22 cellular contexts compared by ENCODE assay signal in the genomic region with DNA sequence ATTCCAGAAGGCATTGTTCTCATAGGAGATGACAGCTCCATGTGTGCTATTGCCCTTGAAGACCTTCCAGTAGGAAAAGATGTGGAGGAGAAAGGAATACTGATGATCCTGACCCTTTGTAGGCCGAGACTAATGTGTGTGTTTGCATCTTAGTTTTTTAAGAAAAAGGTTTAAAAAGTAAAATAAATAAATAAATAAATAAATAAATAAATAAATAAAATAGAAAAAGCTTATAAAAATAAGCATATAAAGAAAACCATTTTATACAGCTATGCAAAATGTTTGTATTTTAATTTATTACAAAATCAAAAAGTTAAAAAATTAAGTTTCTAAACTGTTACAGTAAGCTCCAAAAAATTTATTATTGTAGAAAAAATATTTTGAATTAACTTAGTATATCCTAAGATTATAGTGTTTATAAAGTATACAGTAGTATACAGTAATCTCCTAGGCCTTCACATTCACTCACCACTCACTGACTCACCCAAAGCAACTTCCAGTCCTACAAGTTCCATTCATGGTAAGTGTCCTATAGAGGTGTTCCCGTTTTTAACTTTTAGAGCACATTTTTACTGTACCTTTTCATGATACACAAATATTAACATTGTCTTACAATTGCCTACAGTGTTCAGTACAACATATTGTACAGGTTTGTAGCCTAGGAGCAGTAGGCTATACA.
DNase-seq lines count a peak whose midpoint lies in the region; ATAC-seq and FAIRE-seq lines count a peak whose summit lies in the region.
"Had no signal": no experiment of that assay in that cellular context is flagged by ENCODE, and none has a peak within 500 bp of the region (broad histone marks: within the 10 kb centered on the region; RNA-seq: fewer than 3 reads in every experiment).

No MANE protein-coding gene starts in this region.

- H3K18ac ChIP-seq in trophoblast cell (ENCODE audit: low read length) = no peak overlapping the region

- H3K14ac ChIP-seq in trophoblast cell (ENCODE audit: low read length) = no peak overlapping the region

- FAIRE-seq in TTC549 (lab: Jason Lieb, UNC) = peak; percentile 58
- FAIRE-seq: HepG2, K562 had no signal

- no peak overlapping the region for H2BK12ac ChIP-seq in trophoblast cell (ENCODE audit: low read length)

- H3K9me2 ChIP-seq in GM23248 (ENCODE audit: insufficient read depth) = no peaks in the 10 kb centered on the region; the same call in 1 of the 2 replicates

- H3K36me3 ChIP-seq in GM23248 (ENCODE audit: low read depth) (no peaks in the 10 kb centered on the region), trophoblast cell (ENCODE audit: control insufficient read depth in 1 of 2, insufficient read depth in 2 of 2, low read length in 2 of 2) (peaks cover 0 to 2% of the 10 kb centered on the region in 2 experiments)
- H3K36me3 ChIP-seq: BE2C had no signal

- H3K4me3 ChIP-seq in GM23248 = no peak overlapping the region
- no peak overlapping the region for H3K4me3 ChIP-seq in trophoblast cell (ENCODE audit: low read depth, low read length)
- H3K4me3 ChIP-seq: K562 had no signal

- no peak overlapping the region for H4K8ac ChIP-seq in trophoblast cell (ENCODE audit: low read depth, low read length)

- H3K4me1 ChIP-seq in GM23248 (ENCODE audit: insufficient read depth) = peaks cover 7% of the 10 kb centered on the region
- no peaks in the 10 kb centered on the region for H3K4me1 ChIP-seq in trophoblast cell (ENCODE audit: control insufficient read depth in 1 of 2, insufficient read depth in 2 of 2, low read length in 2 of 2)
- H3K4me1 ChIP-seq: BE2C had no signal

- no peak overlapping the region for H3K23ac ChIP-seq in trophoblast cell (ENCODE audit: low read length)

- H4K12ac ChIP-seq in trophoblast cell (ENCODE audit: low read depth, low read length) = no peak overlapping the region

- H3K27me3 ChIP-seq in GM23248 (replicated peaks; ENCODE audit: insufficient read depth) (no peaks in the 10 kb centered on the region), trophoblast cell (ENCODE audit: insufficient read depth, low read length) (no peaks in the 10 kb centered on the region)
- H3K27me3 ChIP-seq: BE2C had no signal

- no peak overlapping the region for H2BK5ac ChIP-seq in trophoblast cell (ENCODE audit: low read depth, low read length, poor library complexity)

- ATAC-seq in esophagus mucosa (peak; percentile 10), HG03432 (IDR thresholded peaks at IDR 0.05; ENCODE audit: unreplicated experiment) (no peak)
- ATAC-seq: HepG2, K562, Panc1 had no signal

- H3K9me3 ChIP-seq in GM23248 (ENCODE audit: low read depth) = no peaks in the 10 kb centered on the region
- H3K9me3 ChIP-seq in trophoblast cell (ENCODE audit: insufficient read depth, low read depth, low read length) = peaks cover 6% of the 10 kb centered on the region
- H3K9me3 ChIP-seq: BE2C had no signal

- no peak overlapping the region for H2AK5ac ChIP-seq in trophoblast cell (ENCODE audit: low read length)

- no peak overlapping the region for H2BK120ac ChIP-seq in trophoblast cell (ENCODE audit: insufficient read depth, low read length, poor library complexity)

- H3K79me2 ChIP-seq in GM23248 (ENCODE audit: insufficient read depth) (no peaks in the 10 kb centered on the region), trophoblast cell (ENCODE audit: control insufficient read depth, insufficient read depth, low read length, poor library complexity) (no peaks in the 10 kb centered on the region)

- no peak overlapping the region for H4K91ac ChIP-seq in trophoblast cell (ENCODE audit: low read depth, low read length)

- no peaks in the 10 kb centered on the region for H3F3A ChIP-seq in GM23248 (ENCODE audit: insufficient read depth)

- H3K79me1 ChIP-seq in trophoblast cell (ENCODE audit: low read length) = no peaks in the 10 kb centered on the region

- no peak overlapping the region for H3K4ac ChIP-seq in trophoblast cell (ENCODE audit: low read depth, low read length)

- 94 to 96% methylated on average over 2 of the region's 2 CpGs for WGBS in GM23248 (ENCODE audit: low coverage in 1 of 2, low lambda C conversion rate in 2 of 2, missing lambda C conversion rate in 2 of 2), 2 experiments
- WGBS in trophoblast cell (ENCODE audit: extremely low coverage, insufficient coverage, insufficient read length) = no CpG with 5 or more reads among the region's 2 CpGs

- H4K20me1 ChIP-seq in GM23248 (ENCODE audit: insufficient read depth) = no peaks in the 10 kb centered on the region

- no peak overlapping the region for H3K4me2 ChIP-seq in GM23248 (ENCODE audit: unreplicated experiment)
- no peak overlapping the region for H3K4me2 ChIP-seq in trophoblast cell (ENCODE audit: low read length)

- in situ Hi-C loops in GM23248 (cut with MboI) = no loop called here

- H3K27ac ChIP-seq in GM23248 = no peak overlapping the region
- no peak overlapping the region for H3K27ac ChIP-seq in trophoblast cell (ENCODE audit: low read depth, low read length)

- H2AFZ ChIP-seq in GM23248 (no peak overlapping the region), trophoblast cell (ENCODE audit: insufficient read depth, low read length, poor library complexity) (no peak overlapping the region)

- H3K9ac ChIP-seq in GM23248 (no peak overlapping the region), trophoblast cell (ENCODE audit: low read length) (no peak overlapping the region)

- peak; percentile 3 for DNase-seq in GM23248
- no peak for DNase-seq in OCI-M2 (lab: John Stamatoyannopoulos, UW; ENCODE audit: unreplicated experiment)
- DNase-seq in hepatic stellate cell (ENCODE audit: low spot score) = no peak
- no peak for DNase-seq in trophoblast cell
- DNase-seq: ACHN, BE2C, Calu3, H7, Kasumi-1, NCI-H1092 treated with DMSO at 0.1 percent for 48 hours, NCI-H1436 treated with DMSO at 0.1 percent for 48 hours, NCI-H187 treated with DMSO at 0.1 percent for 48 hours, NCI-H446, NCI-H524 treated with DMSO at 0.1 percent for 48 hours, NCI-H774, SHP77 treated with DMSO at 0.1 percent for 48 hours had no signal
